ENCODE assay signal across 18 cellular contexts in the genomic region with DNA sequence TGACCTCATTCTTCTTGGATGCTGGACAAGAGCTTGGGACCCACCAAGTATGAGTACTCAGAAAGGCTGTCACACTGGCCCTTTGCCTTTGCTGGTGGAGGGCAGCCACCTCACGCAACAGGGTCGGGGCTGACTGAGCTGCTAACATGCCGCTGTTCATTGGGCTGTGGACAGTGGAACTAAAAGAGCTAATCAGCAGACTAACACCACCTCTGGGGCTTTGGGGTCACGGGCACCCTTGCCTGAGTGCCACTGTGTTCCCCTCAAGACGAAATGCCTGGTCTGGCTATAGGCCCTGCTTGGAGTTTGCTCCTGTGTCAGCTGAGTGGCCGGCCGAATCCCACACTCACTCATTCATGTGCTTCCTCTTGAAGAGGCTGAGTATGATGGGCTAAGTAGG.
"Had no signal": no experiment of that assay in that cellular context is flagged by ENCODE, and none has a peak within 500 bp of the region (broad histone marks: within the 10 kb centered on the region; RNA-seq: fewer than 3 reads in every experiment).

No MANE protein-coding gene starts in this region.

- FAIRE-seq: bronchial epithelial cell, colon had no signal

- H3K27ac ChIP-seq: foreskin keratinocyte, lower lobe of right lung, neutrophil, psoas muscle, tibial nerve had no signal

- DNase-seq: dermis blood vessel endothelial cell; erythroblast; foreskin keratinocyte; hippocampal formation; lower lobe of right lung; midbrain; stimulated activated CD4-positive, alpha-beta T cell treated with anti-CD3 and anti-CD28 coated beads, Interleukin-2, amount 100 ng/mL, for 48 hours had no signal

- H3K4me1 Mint-ChIP-seq: central memory CD8-positive, alpha-beta T cell; memory B cell had no signal

- H3K4me1 ChIP-seq: foreskin keratinocyte, lower lobe of right lung, psoas muscle, tibial nerve had no signal

- H3K4me3 ChIP-seq: lower lobe of right lung, psoas muscle, smooth muscle cell, tibial nerve had no signal

- H3K9me3 Mint-ChIP-seq: memory B cell; stimulated activated naive CD8-positive, alpha-beta T cell treated with anti-CD3 and anti-CD28 coated beads, Interleukin-15, Interleukin-2, amounts not matched to agents 100 ng/mL and 50 ng/mL, for 24 hours had no signal

- H3K27ac Mint-ChIP-seq: memory B cell; stimulated activated naive CD8-positive, alpha-beta T cell treated with anti-CD3 and anti-CD28 coated beads, Interleukin-15, Interleukin-2, amounts not matched to agents 100 ng/mL and 50 ng/mL, for 24 hours had no signal

- H3K27me3 Mint-ChIP-seq: central memory CD8-positive, alpha-beta T cell; memory B cell; stimulated activated naive CD8-positive, alpha-beta T cell treated with anti-CD3 and anti-CD28 coated beads, Interleukin-15, Interleukin-2, amounts not matched to agents 100 ng/mL and 50 ng/mL, for 24 hours had no signal

- H3K4me3 Mint-ChIP-seq: central memory CD8-positive, alpha-beta T cell; memory B cell; nephron; stimulated activated naive CD8-positive, alpha-beta T cell treated with anti-CD3 and anti-CD28 coated beads, Interleukin-15, Interleukin-2, amounts not matched to agents 100 ng/mL and 50 ng/mL, for 24 hours had no signal

- ATAC-seq: foreskin keratinocyte, left lobe of liver, psoas muscle had no signal

- H3K36me3 ChIP-seq: lower lobe of right lung, neutrophil, tibial nerve had no signal

- H3K27me3 ChIP-seq: foreskin keratinocyte, neutrophil, tibial nerve had no signal

- H3K9me3 ChIP-seq: lower lobe of right lung, neutrophil, psoas muscle, tibial nerve had no signal

- H3K36me3 Mint-ChIP-seq: memory B cell had no signal
